Comparison of ENCODE assay signal across 1 cellular context in the genomic region with DNA sequence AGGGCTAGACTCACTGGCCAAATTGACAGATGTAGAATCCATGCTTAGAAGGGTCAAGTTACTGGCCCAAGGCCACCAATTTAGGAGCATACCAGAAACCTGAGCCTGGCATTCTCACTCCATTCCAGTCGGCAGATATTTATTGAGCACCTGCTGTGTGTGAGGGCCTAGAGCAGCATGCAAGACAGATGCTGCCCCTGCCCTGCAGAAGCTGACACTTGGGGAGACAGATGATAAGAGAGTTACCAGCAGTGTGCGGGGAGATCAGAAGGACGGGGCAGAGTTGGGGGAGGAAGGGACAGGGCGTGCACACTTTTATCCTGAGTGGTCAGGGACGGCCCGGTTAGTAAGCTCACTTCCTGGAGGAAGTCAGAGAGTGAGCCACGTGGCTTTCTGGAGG.
TF ChIP-seq lines count a peak whose summit lies in the region.

No MANE protein-coding gene starts in this region.

TF ChIP-seq in K562, 482 proteins besides CTCF, POLR2A, EP300 and RAD21 (continued from another document):
- TF ChIP-seq, protein P1, sequence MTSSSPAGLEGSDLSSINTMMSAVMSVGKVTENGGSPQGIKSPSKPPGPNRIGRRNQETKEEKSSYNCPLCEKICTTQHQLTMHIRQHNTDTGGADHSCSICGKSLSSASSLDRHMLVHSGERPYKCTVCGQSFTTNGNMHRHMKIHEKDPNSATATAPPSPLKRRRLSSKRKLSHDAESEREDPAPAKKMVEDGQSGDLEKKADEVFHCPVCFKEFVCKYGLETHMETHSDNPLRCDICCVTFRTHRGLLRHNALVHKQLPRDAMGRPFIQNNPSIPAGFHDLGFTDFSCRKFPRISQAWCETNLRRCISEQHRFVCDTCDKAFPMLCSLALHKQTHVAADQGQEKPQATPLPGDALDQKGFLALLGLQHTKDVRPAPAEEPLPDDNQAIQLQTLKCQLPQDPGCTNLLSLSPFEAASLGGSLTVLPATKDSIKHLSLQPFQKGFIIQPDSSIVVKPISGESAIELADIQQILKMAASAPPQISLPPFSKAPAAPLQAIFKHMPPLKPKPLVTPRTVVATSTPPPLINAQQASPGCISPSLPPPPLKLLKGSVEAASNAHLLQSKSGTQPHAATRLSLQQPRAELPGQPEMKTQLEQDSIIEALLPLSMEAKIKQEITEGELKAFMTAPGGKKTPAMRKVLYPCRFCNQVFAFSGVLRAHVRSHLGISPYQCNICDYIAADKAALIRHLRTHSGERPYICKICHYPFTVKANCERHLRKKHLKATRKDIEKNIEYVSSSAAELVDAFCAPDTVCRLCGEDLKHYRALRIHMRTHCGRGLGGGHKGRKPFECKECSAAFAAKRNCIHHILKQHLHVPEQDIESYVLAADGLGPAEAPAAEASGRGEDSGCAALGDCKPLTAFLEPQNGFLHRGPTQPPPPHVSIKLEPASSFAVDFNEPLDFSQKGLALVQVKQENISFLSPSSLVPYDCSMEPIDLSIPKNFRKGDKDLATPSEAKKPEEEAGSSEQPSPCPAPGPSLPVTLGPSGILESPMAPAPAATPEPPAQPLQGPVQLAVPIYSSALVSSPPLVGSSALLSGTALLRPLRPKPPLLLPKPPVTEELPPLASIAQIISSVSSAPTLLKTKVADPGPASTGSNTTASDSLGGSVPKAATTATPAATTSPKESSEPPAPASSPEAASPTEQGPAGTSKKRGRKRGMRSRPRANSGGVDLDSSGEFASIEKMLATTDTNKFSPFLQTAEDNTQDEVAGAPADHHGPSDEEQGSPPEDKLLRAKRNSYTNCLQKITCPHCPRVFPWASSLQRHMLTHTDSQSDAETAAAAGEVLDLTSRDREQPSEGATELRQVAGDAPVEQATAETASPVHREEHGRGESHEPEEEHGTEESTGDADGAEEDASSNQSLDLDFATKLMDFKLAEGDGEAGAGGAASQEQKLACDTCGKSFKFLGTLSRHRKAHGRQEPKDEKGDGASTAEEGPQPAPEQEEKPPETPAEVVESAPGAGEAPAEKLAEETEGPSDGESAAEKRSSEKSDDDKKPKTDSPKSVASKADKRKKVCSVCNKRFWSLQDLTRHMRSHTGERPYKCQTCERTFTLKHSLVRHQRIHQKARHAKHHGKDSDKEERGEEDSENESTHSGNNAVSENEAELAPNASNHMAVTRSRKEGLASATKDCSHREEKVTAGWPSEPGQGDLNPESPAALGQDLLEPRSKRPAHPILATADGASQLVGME (CRISPR knock-in tag; IDR thresholded peaks at IDR 0.05), result no peak
- 0 out of 2 replicates have a peak, but pooled peaks have one; percentile 10 for TF ChIP-seq CBFA2T2 (conservative IDR thresholded peaks at IDR 0.05)
- TF ChIP-seq BCOR (IDR thresholded peaks at IDR 0.05), result no peak
- TF ChIP-seq, protein P2, sequence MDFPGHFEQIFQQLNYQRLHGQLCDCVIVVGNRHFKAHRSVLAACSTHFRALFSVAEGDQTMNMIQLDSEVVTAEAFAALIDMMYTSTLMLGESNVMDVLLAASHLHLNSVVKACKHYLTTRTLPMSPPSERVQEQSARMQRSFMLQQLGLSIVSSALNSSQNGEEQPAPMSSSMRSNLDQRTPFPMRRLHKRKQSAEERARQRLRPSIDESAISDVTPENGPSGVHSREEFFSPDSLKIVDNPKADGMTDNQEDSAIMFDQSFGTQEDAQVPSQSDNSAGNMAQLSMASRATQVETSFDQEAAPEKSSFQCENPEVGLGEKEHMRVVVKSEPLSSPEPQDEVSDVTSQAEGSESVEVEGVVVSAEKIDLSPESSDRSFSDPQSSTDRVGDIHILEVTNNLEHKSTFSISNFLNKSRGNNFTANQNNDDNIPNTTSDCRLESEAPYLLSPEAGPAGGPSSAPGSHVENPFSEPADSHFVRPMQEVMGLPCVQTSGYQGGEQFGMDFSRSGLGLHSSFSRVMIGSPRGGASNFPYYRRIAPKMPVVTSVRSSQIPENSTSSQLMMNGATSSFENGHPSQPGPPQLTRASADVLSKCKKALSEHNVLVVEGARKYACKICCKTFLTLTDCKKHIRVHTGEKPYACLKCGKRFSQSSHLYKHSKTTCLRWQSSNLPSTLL (IDR thresholded peaks at IDR 0.05), result no peak
- TF ChIP-seq ZNF384 (IDR thresholded peaks at IDR 0.05; ENCODE audit: low read depth, low read length), result no peak
- 0 out of 2 replicates have a peak, but pooled peaks have one; percentile 32 for TF ChIP-seq MYC (IDR thresholded peaks at IDR 0.05; ENCODE audit: low read depth, low read length)
- no peak for TF ChIP-seq MYC (CRISPR knock-in tag; IDR thresholded peaks at IDR 0.05; ENCODE audit: borderline replicate concordance, low read depth)
- TF ChIP-seq, protein P3, sequence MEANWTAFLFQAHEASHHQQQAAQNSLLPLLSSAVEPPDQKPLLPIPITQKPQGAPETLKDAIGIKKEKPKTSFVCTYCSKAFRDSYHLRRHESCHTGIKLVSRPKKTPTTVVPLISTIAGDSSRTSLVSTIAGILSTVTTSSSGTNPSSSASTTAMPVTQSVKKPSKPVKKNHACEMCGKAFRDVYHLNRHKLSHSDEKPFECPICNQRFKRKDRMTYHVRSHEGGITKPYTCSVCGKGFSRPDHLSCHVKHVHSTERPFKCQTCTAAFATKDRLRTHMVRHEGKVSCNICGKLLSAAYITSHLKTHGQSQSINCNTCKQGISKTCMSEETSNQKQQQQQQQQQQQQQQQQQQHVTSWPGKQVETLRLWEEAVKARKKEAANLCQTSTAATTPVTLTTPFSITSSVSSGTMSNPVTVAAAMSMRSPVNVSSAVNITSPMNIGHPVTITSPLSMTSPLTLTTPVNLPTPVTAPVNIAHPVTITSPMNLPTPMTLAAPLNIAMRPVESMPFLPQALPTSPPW (CRISPR knock-in tag; IDR thresholded peaks at IDR 0.05), result 0 out of 2 replicates have a peak, but pooled peaks have one; percentile 14
- peak; percentile 54; the same call in 1 of the 2 replicates for TF ChIP-seq CBFA2T3 (IDR thresholded peaks at IDR 0.05)
- TF ChIP-seq, protein P4, sequence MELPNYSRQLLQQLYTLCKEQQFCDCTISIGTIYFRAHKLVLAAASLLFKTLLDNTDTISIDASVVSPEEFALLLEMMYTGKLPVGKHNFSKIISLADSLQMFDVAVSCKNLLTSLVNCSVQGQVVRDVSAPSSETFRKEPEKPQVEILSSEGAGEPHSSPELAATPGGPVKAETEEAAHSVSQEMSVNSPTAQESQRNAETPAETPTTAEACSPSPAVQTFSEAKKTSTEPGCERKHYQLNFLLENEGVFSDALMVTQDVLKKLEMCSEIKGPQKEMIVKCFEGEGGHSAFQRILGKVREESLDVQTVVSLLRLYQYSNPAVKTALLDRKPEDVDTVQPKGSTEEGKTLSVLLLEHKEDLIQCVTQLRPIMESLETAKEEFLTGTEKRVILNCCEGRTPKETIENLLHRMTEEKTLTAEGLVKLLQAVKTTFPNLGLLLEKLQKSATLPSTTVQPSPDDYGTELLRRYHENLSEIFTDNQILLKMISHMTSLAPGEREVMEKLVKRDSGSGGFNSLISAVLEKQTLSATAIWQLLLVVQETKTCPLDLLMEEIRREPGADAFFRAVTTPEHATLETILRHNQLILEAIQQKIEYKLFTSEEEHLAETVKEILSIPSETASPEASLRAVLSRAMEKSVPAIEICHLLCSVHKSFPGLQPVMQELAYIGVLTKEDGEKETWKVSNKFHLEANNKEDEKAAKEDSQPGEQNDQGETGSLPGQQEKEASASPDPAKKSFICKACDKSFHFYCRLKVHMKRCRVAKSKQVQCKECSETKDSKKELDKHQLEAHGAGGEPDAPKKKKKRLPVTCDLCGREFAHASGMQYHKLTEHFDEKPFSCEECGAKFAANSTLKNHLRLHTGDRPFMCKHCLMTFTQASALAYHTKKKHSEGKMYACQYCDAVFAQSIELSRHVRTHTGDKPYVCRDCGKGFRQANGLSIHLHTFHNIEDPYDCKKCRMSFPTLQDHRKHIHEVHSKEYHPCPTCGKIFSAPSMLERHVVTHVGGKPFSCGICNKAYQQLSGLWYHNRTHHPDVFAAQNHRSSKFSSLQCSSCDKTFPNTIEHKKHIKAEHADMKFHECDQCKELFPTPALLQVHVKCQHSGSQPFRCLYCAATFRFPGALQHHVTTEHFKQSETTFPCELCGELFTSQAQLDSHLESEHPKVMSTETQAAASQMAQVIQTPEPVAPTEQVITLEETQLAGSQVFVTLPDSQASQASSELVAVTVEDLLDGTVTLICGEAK (IDR thresholded peaks at IDR 0.05), result peak; percentile 38; the same call in 1 of the 2 replicates
- TF ChIP-seq, protein P4 (CRISPR knock-in tag; IDR thresholded peaks at IDR 0.05), result no peak
- no peak for TF ChIP-seq CBX5 (IDR thresholded peaks at IDR 0.05; ENCODE audit: borderline replicate concordance, low read depth)
- TF ChIP-seq SMARCB1 (IDR thresholded peaks at IDR 0.05; ENCODE audit: insufficient read length, low read depth), result no peak
- TF ChIP-seq L3MBTL2 (IDR thresholded peaks at IDR 0.05), result 0 out of 2 replicates have a peak, but pooled peaks have one; percentile 30
- TF ChIP-seq ZNF165 (CRISPR knock-in tag; IDR thresholded peaks at IDR 0.05; ENCODE audit: borderline replicate concordance), result no peak
- no peak for TF ChIP-seq ZNF77 (CRISPR knock-in tag; IDR thresholded peaks at IDR 0.05)
- no peak for TF ChIP-seq JUN (IDR thresholded peaks at IDR 0.05; ENCODE audit: borderline replicate concordance, low read depth, low read length)
- no peak for TF ChIP-seq JUN (CRISPR knock-in tag; IDR thresholded peaks at IDR 0.05; ENCODE audit: borderline replicate concordance)
- no peak for TF ChIP-seq ZNF785 (CRISPR knock-in tag; IDR thresholded peaks at IDR 0.05)
- no peak for TF ChIP-seq ZNF717 (CRISPR knock-in tag; IDR thresholded peaks at IDR 0.05)
- TF ChIP-seq ZNF140 (CRISPR knock-in tag; IDR thresholded peaks at IDR 0.05), result no peak
- no peak for TF ChIP-seq NR3C1 (CRISPR knock-in tag; IDR thresholded peaks at IDR 0.05)
- TF ChIP-seq ZNF766 (CRISPR knock-in tag; conservative IDR thresholded peaks at IDR 0.05), result no peak
- TF ChIP-seq, protein P5, sequence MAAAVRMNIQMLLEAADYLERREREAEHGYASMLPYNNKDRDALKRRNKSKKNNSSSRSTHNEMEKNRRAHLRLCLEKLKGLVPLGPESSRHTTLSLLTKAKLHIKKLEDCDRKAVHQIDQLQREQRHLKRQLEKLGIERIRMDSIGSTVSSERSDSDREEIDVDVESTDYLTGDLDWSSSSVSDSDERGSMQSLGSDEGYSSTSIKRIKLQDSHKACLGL (CRISPR knock-in tag; IDR thresholded peaks at IDR 0.05; ENCODE audit: borderline replicate concordance, poor library complexity, severe bottlenecking), result no peak
- TF ChIP-seq ARID1B (IDR thresholded peaks at IDR 0.05), result 0 out of 2 replicates have a peak, but pooled peaks have one; percentile 11
- no peak for TF ChIP-seq POLR2B (IDR thresholded peaks at IDR 0.05; ENCODE audit: low read depth, partially characterized antibody)
- TF ChIP-seq, protein P6, sequence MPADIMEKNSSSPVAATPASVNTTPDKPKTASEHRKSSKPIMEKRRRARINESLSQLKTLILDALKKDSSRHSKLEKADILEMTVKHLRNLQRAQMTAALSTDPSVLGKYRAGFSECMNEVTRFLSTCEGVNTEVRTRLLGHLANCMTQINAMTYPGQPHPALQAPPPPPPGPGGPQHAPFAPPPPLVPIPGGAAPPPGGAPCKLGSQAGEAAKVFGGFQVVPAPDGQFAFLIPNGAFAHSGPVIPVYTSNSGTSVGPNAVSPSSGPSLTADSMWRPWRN (IDR thresholded peaks at IDR 0.05; ENCODE audit: low read depth), result no peak
- no peak for TF ChIP-seq ZNF507 (tag; conservative IDR thresholded peaks at IDR 0.05)
- no peak for TF ChIP-seq ARNT (IDR thresholded peaks at IDR 0.05)
- TF ChIP-seq NFE2L1 (tag; IDR thresholded peaks at IDR 0.05; ENCODE audit: borderline replicate concordance, low read depth), result no peak
- no peak for TF ChIP-seq HOXB6 (CRISPR knock-in tag; IDR thresholded peaks at IDR 0.05; ENCODE audit: borderline replicate concordance)
- TF ChIP-seq TAF1 (IDR thresholded peaks at IDR 0.05; ENCODE audit: control insufficient read depth, extremely low read depth, insufficient read depth, low read length, severe bottlenecking), result no peak
- TF ChIP-seq TCF7 (IDR thresholded peaks at IDR 0.05; ENCODE audit: borderline replicate concordance), result no peak
- TF ChIP-seq DMBX1 (CRISPR knock-in tag; IDR thresholded peaks at IDR 0.05; ENCODE audit: borderline replicate concordance), result no peak
- TF ChIP-seq KAT7 (CRISPR knock-in tag; IDR thresholded peaks at IDR 0.05; ENCODE audit: borderline replicate concordance), result no peak
- no peak for TF ChIP-seq KLF1 (tag; IDR thresholded peaks at IDR 0.05)
- no peak for TF ChIP-seq ZNF436 (CRISPR knock-in tag; IDR thresholded peaks at IDR 0.05)
